Comparison of ENCODE assay signal across 2 cellular contexts in genomic region chr19:10419200-10419645, GRCh38.
TF ChIP-seq lines count a peak whose summit lies in the region.

No MANE protein-coding gene starts in this region.

TF ChIP-seq in IMR-90, 13 proteins besides CTCF, POLR2A, EP300 and RAD21:
- TF ChIP-seq BHLHE40 (IDR thresholded peaks at IDR 0.05; ENCODE audit: low read depth, low read length) (no peak), MAFK (IDR thresholded peaks at IDR 0.05; ENCODE audit: low read depth, low read length) (no peak), SMC3 (IDR thresholded peaks at IDR 0.05; ENCODE audit: low read depth, low read length) (no peak), CEBPB (IDR thresholded peaks at IDR 0.05; ENCODE audit: low read depth, low read length) (no peak), MAZ (IDR thresholded peaks at IDR 0.05; ENCODE audit: borderline replicate concordance, low read depth, low read length) (0 out of 2 replicates have a peak, but pooled peaks have one; percentile 29), MXI1 (IDR thresholded peaks at IDR 0.05; ENCODE audit: borderline replicate concordance, low read depth, low read length) (no peak), NFE2L2 (IDR thresholded peaks at IDR 0.05; ENCODE audit: low read depth, low read length) (no peak), USF2 (IDR thresholded peaks at IDR 0.05; ENCODE audit: low read depth, low read length) (no peak), FOS (IDR thresholded peaks at IDR 0.05; ENCODE audit: low read depth, low read length) (0 out of 2 replicates have a peak, but pooled peaks have one; percentile 10)

TF ChIP-seq in GM12878, 131 proteins besides CTCF, POLR2A, EP300 and RAD21:
- TF ChIP-seq HDAC6 (IDR thresholded peaks at IDR 0.05; ENCODE audit: unreplicated experiment) (no peak), CEBPZ (IDR thresholded peaks at IDR 0.05; ENCODE audit: low read depth, low read length) (no peak), POLR2AphosphoS2 (IDR thresholded peaks at IDR 0.05; ENCODE audit: low read depth, low read length) (no peak), NBN (IDR thresholded peaks at IDR 0.05) (no peak), ZZZ3 (IDR thresholded peaks at IDR 0.05; ENCODE audit: control insufficient read depth, insufficient read length, low read depth) (no peak), SMAD1 (IDR thresholded peaks at IDR 0.05; ENCODE audit: low read depth, partially characterized antibody) (no peak), LARP7 (IDR thresholded peaks at IDR 0.05) (peak; percentile 47; the same call in 1 of the 2 replicates), RBBP5 (conservative IDR thresholded peaks at IDR 0.05) (no peak), ESRRA (IDR thresholded peaks at IDR 0.05; ENCODE audit: low read length) (no peak), RB1 (IDR thresholded peaks at IDR 0.05; ENCODE audit: borderline replicate concordance) (no peak), CBFB (IDR thresholded peaks at IDR 0.05; ENCODE audit: low read depth) (no peak), NFYA (IDR thresholded peaks at IDR 0.05; ENCODE audit: borderline replicate concordance, low read depth, low read length) (no peak), ETV6 (conservative IDR thresholded peaks at IDR 0.05 in 1 of 2, IDR thresholded peaks at IDR 0.05 in 1 of 2; ENCODE audit: borderline replicate concordance in 1 of 2, low read depth in 1 of 2) (0 out of 4 replicates have a peak, but pooled peaks of 1 of the 2 experiments have one; percentile 15), TBL1XR1 (IDR thresholded peaks at IDR 0.05; ENCODE audit: low read depth, low read length) (no peak), ATF3 (IDR thresholded peaks at IDR 0.05; ENCODE audit: borderline replicate concordance, extremely low read depth, low read depth, low read length) (no peak), CHD4 (IDR thresholded peaks at IDR 0.05) (no peak), BMI1 (IDR thresholded peaks at IDR 0.05; ENCODE audit: borderline replicate concordance) (no peak), ZBTB40 (IDR thresholded peaks at IDR 0.05; ENCODE audit: borderline replicate concordance) (no peak), BHLHE40 (IDR thresholded peaks at IDR 0.05; ENCODE audit: borderline replicate concordance in 1 of 2, low read depth in 2 of 2, low read length in 1 of 2) (no peak), GATAD2B (conservative IDR thresholded peaks at IDR 0.05; ENCODE audit: low read depth) (peak; percentile 14; the same call in 1 of the 2 replicates), SRF (IDR thresholded peaks at IDR 0.05; ENCODE audit: low read depth in 2 of 2, low read length in 2 of 2) (peak in 1 of 2 experiments; percentile 15; a peak in 1 of 4 replicates)
